Comparison of ENCODE assay signal across 15 cellular contexts in genomic region chr20:43943725-43944124, GRCh38. TPM values are rescaled to one million over a fixed set of nuclear protein-coding genes. Genes with fewer than 3 reads are reported as not detected.
"Had no signal": no experiment of that assay in that cellular context is flagged by ENCODE, and none has a peak within 500 bp of the region (broad histone marks: within the 10 kb centered on the region; RNA-seq: fewer than 3 reads in every experiment).

No MANE protein-coding gene starts in this region.

- H3K9ac ChIP-seq: parathyroid adenoma had no signal

- H3K36me3 Mint-ChIP-seq: activated naive CD4-positive, alpha-beta T cell treated with anti-CD3 and anti-CD28 coated beads, Interleukin-2, amount 10 ng/mL, durations not matched to agents 7 days and 5 days had no signal

- H3K36me3 ChIP-seq: thyroid gland had no signal

- H3K79me2 ChIP-seq: parathyroid adenoma had no signal

- H3K9me3 ChIP-seq: thyroid gland had no signal

- H3K4me3 ChIP-seq: coronary artery, thyroid gland had no signal

- H3K27me3 ChIP-seq: thyroid gland had no signal

- FAIRE-seq: urothelium cell line had no signal

- DNase-seq: activated naive CD4-positive, alpha-beta T cell treated with anti-CD3 and anti-CD28 coated beads, Interleukin-2, amount 10 ng/mL, durations not matched to agents 7 days and 5 days; activated T-cell treated with anti-CD3 and anti-CD28 coated beads for 4 hours; central memory CD4-positive, alpha-beta T cell; effector memory CD4-positive, alpha-beta T cell; kidney glomerular epithelial cell; retina; stimulated activated CD4-positive, alpha-beta T cell treated with anti-CD3 and anti-CD28 coated beads, Interleukin-15, amount 100 ng/mL, for 24 hours; stimulated activated CD4-positive, alpha-beta T cell treated with anti-CD3 and anti-CD28 coated beads, Interleukin-4, amount 100 ng/mL, for 4 hours; T-helper 9 cell; thyroid gland had no signal

- H3K9me3 Mint-ChIP-seq: activated naive CD4-positive, alpha-beta T cell treated with anti-CD3 and anti-CD28 coated beads, Interleukin-2, amount 10 ng/mL, durations not matched to agents 7 days and 5 days; activated T-helper 2 cell treated with anti-CD3 and anti-CD28 coated beads, Interferon-gamma antibody, Interleukin-2, Interleukin-4, amounts not matched to agents 10 μg/mL and 5 μg/mL and 100 μg/mL, durations not matched to agents 14 hours and 24 hours and 36 hours had no signal

- H3K27ac ChIP-seq: thyroid gland had no signal

- H2AFZ ChIP-seq: parathyroid adenoma had no signal

RNA-seq across cellular contexts. Expression of gene TOX2, which starts 29.1 kb away (rescaled TPM):
- total RNA-seq: skeletal muscle tissue had no signal
